In genomic region chr4:121655320-121656268, GRCh38 we compare ENCODE assay signal across 1 cellular context.
TF ChIP-seq lines count a peak whose summit lies in the region.

No MANE protein-coding gene starts in this region.

TF ChIP-seq in HCT116, 20 proteins besides CTCF, POLR2A, EP300 and RAD21:
- TF ChIP-seq POLR2AphosphoS5 (IDR thresholded peaks at IDR 0.05; ENCODE audit: low read depth, low read length) = no peak
- TF ChIP-seq SRF (IDR thresholded peaks at IDR 0.05; ENCODE audit: low read depth) = no peak
- no peak for TF ChIP-seq SP1 (IDR thresholded peaks at IDR 0.05; ENCODE audit: low read depth)
- no peak for TF ChIP-seq EZH2 (IDR thresholded peaks at IDR 0.05)
- TF ChIP-seq EGR1 (IDR thresholded peaks at IDR 0.05; ENCODE audit: low read depth) = no peak
- no peak for TF ChIP-seq ZNF274 (IDR thresholded peaks at IDR 0.05; ENCODE audit: low read depth, low read length)
- TF ChIP-seq TCF7L2 (IDR thresholded peaks at IDR 0.05; ENCODE audit: borderline replicate concordance, extremely low read depth, insufficient read depth, insufficient read length) = no peak
- TF ChIP-seq JUND (IDR thresholded peaks at IDR 0.05) = no peak
- no peak for TF ChIP-seq ZBTB33 (IDR thresholded peaks at IDR 0.05; ENCODE audit: extremely low read depth, insufficient replicate concordance, low read length)
- TF ChIP-seq FOSL1 (IDR thresholded peaks at IDR 0.05; ENCODE audit: low read depth) = no peak
- no peak for TF ChIP-seq ATF3 (IDR thresholded peaks at IDR 0.05)
- TF ChIP-seq CEBPB (IDR thresholded peaks at IDR 0.05; ENCODE audit: low read depth) = no peak
